In the genomic region with DNA sequence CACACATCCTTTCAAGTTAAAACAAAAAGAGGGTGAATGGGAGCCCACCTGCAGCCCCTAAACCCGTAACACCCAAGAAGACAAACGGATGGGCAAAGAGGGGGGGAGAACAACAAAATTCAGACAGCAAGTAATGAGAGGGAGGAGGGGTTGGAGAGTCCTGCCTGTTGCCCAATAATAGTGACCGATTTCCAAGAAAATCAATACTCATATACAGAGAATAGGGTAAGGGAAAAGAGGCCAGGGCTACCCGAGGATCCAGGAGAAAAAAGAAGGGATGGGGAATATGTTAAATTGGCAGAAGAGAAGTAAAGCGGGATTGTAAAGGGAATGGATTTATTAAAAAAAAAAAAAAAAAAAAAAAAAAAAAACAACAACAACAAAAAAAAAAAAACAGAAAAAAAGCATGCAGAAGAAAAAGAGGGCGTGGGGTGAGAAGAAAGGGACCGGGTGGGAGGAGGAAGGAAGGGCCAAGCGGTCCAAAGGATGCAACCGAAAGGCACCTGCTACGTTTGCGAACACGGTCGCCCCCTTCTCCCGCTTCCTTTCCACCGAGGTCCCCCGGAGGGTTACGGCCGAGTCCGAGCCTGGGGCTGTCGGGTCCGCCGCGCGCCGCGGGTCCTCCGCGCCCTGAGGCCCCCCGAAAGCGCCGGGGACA, we compare ENCODE assay signal across 10 cellular contexts. TPM values are rescaled to one million over a fixed set of nuclear protein-coding genes. Genes with fewer than 3 reads are reported as not detected.
DNase-seq lines count a peak whose midpoint lies in the region; ATAC-seq, FAIRE-seq and TF ChIP-seq lines count a peak whose summit lies in the region.
"Had no signal": no experiment of that assay in that cellular context is flagged by ENCODE, and none has a peak within 500 bp of the region (broad histone marks: within the 10 kb centered on the region; RNA-seq: fewer than 3 reads in every experiment).

No MANE protein-coding gene starts in this region.

- no peak for TF ChIP-seq CTCF in BE2C (IDR thresholded peaks at IDR 0.05; ENCODE audit: low read depth, low read length)
- TF ChIP-seq CTCF in choroid plexus epithelial cell (conservative IDR thresholded peaks at IDR 0.05; ENCODE audit: low read depth, low read length): no peak
- TF ChIP-seq CTCF in nephron (IDR thresholded peaks at IDR 0.05; ENCODE audit: unreplicated experiment in 3 of 3): no peak

- ATAC-seq in HG02759 (IDR thresholded peaks at IDR 0.05; ENCODE audit: unreplicated experiment) (peak; percentile 23), HG03521 (IDR thresholded peaks at IDR 0.05; ENCODE audit: unreplicated experiment) (no peak)

- no peak overlapping the region for H3K27ac Mint-ChIP-seq in nephron

- peaks cover 59% of the 10 kb centered on the region for H3K27me3 Mint-ChIP-seq in nephron (ENCODE audit: low read depth)

- peaks cover 43% of the 10 kb centered on the region for H3K27me3 ChIP-seq in BE2C

- no peaks in the 10 kb centered on the region for H3K9me3 Mint-ChIP-seq in nephron

- H3K4me3 Mint-ChIP-seq in nephron: peak overlapping the region; percentile 87 to 88 (median 88)

- no peaks in the 10 kb centered on the region for H3K36me3 ChIP-seq in BE2C

- peaks cover 5% of the 10 kb centered on the region for H3K4me1 Mint-ChIP-seq in nephron

- no peak for FAIRE-seq in GM12891 (lab: Jason Lieb, UNC)

- H3K9me3 ChIP-seq in BE2C: no peaks in the 10 kb centered on the region

- no peak for DNase-seq in BE2C
- DNase-seq in choroid plexus epithelial cell (ENCODE audit: low read depth): no peak
- no peak for DNase-seq in NCI-H1694 (lab: John Stamatoyannopoulos, UW)
- no peak for DNase-seq in NCI-H510A (lab: John Stamatoyannopoulos, UW)
- no peak for DNase-seq in GM12891 (ENCODE audit: insufficient read length, low spot score)
- DNase-seq: activated CD4-positive, CD25-positive, alpha-beta regulatory T cell treated with anti-CD3 and anti-CD28 coated beads, Interleukin-2, amount 50 U/mL, for 72 hours; stimulated activated naive CD4-positive, alpha-beta T cell treated with Interleukin-2 at 50 U/mL for 16 hours had no signal

- H3K4me1 ChIP-seq in BE2C: no peaks in the 10 kb centered on the region

- TF ChIP-seq POLR2A in GM12891 (IDR thresholded peaks at IDR 0.05; ENCODE audit: low read depth, low read length): no peak

- H3K36me3 Mint-ChIP-seq in nephron (ENCODE audit: low read depth): no peaks in the 10 kb centered on the region

- H3K4me3 ChIP-seq in BE2C (ENCODE audit: low read depth, low read length) (peak overlapping the region; percentile 47), choroid plexus epithelial cell (ENCODE audit: low read depth, low read length) (peak overlapping the region; percentile 47)

TF ChIP-seq in GM12891, 5 proteins besides CTCF, POLR2A, EP300 and RAD21:
- no peak for TF ChIP-seq PAX5 (IDR thresholded peaks at IDR 0.05; ENCODE audit: insufficient read depth, low read length, severe bottlenecking)
TF ChIP-seq in GM12891: peak in this region for 0.

RNA-seq across cellular contexts. Expression of gene SLC30A10, which starts 0.9 kb away (rescaled TPM):
- polyA plus RNA-seq in BE2C (2012; ENCODE audit: insufficient read depth, insufficient read length, low read depth): not detected
- not detected for polyA plus RNA-seq in GM12891 (2012; ENCODE audit: low read depth, missing spikeins)
